ENCODE assay signal across 8 cellular contexts in the genomic region with DNA sequence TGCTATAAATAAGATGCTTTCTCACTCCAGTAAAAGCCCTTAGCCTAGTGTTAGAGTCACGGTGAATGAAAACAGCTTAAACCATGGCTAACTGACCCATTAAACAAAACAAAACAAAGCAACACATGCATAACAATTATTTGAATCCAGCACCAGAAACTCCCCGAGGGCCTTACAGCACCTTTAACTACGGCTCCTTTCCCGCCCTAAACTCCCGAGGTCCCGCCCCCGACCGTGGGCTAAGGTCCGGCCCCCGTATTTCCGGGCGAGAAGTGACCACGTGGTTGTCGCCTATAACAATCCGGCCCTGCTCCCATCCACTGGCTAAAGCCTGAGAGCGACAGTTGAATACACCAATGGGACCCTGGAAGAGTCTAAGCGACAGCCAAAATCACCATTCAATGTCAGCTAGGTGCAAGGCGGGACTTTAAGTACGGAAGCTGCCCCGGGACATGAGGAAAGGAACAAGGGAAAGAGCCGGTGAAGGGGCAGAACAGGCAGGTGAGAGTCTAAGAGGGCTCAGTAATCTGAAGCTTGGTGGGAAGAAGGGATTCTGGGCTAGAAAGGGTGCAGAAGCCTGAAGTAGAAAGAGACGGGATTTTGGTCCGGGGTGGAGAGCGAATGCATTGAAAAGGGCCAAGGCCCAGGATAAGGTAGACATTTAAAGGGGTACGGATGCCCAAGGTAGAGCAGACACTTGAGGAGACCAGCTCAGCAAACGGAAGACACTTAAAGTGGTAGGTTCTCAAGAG. TPM values are rescaled to one million over a fixed set of nuclear protein-coding genes. Genes with fewer than 3 reads are reported as not detected.
DNase-seq lines count a peak whose midpoint lies in the region; ATAC-seq and TF ChIP-seq lines count a peak whose summit lies in the region.

TSS of gene FLAD1 (plus strand) at position 448 of the 752 bp plus-strand sequence. CDS start 351 bp downstream, outside the sequence.

- H3K9me3 ChIP-seq in KOPT-K1 (ENCODE audit: insufficient read depth, low read length, poor library complexity, severe bottlenecking) (no peaks in the 10 kb centered on the region), Peyer's patch (no peaks in the 10 kb centered on the region), esophagus muscularis mucosa (no peaks in the 10 kb centered on the region), muscle layer of colon (ENCODE audit: low read length) (no peaks in the 10 kb centered on the region)

- WGBS in esophagus muscularis mucosa = 1% methylated on average over 23 of the region's 26 CpGs

- peak within 1 kb of the TSS; percentile 53 to 84 (median 64) for H3K4me3 ChIP-seq in Peyer's patch
- H3K4me3 ChIP-seq in esophagus muscularis mucosa = peak within 1 kb of the TSS; percentile 71 to 85 (median 74)
- H3K4me3 ChIP-seq in muscle layer of colon (ENCODE audit: low read depth in 1 of 2, low read length in 2 of 2) = peak within 1 kb of the TSS; percentile 67 to 82

- peak in 1 of 2 donors; percentile 75 for TF ChIP-seq POLR2A in Peyer's patch (IDR thresholded peaks at IDR 0.05)
- no peak for TF ChIP-seq POLR2A in esophagus muscularis mucosa (IDR thresholded peaks at IDR 0.05; ENCODE audit: low read depth)

- TF ChIP-seq CTCF in Peyer's patch (IDR thresholded peaks at IDR 0.05) = no peak
- TF ChIP-seq CTCF in esophagus muscularis mucosa (IDR thresholded peaks at IDR 0.05) = peak in 1 of 3 experiments; percentile 37

- peak; percentile 98 for ATAC-seq in GM21825 (IDR thresholded peaks at IDR 0.05; ENCODE audit: unreplicated experiment)
- peak; percentile 100 for ATAC-seq in activated T-cell treated with anti-CD3 and anti-CD28 coated beads, Interleukin-2, amount 50 U/mL, for 4 hours

- H3K4me3 Mint-ChIP-seq in activated T-cell treated with anti-CD3 and anti-CD28 coated beads, Interleukin-2, amount 50 U/mL, for 4 hours = no peak within 1 kb of the TSS

- peaks cover 7% of the 10 kb centered on the region for H3K36me3 Mint-ChIP-seq in activated T-cell treated with anti-CD3 and anti-CD28 coated beads, Interleukin-2, amount 50 U/mL, for 4 hours (ENCODE audit: insufficient read depth)

- peak within 1 kb of the TSS; percentile 59 for H3K27ac ChIP-seq in KOPT-K1 (ENCODE audit: low read depth, low read length, poor library complexity, severe bottlenecking)
- H3K27ac ChIP-seq in Peyer's patch = peak within 1 kb of the TSS; percentile 56 to 77 (median 70)
- peak within 1 kb of the TSS; percentile 76 to 85 (median 83) for H3K27ac ChIP-seq in esophagus muscularis mucosa (replicated peaks in 1 of 4)
- H3K27ac ChIP-seq in muscle layer of colon (ENCODE audit: low read depth, low read length) = peak within 1 kb of the TSS; percentile 74

- H3K27me3 ChIP-seq in Peyer's patch (no peaks in the 10 kb centered on the region), esophagus muscularis mucosa (no peaks in the 10 kb centered on the region), muscle layer of colon (ENCODE audit: control insufficient read depth in 1 of 2, insufficient read depth in 2 of 2, low read length in 2 of 2) (no peaks in the 10 kb centered on the region)

- intact Hi-C loops in esophagus muscularis mucosa (cut with DNase I) = no loop called here

- peak; percentile 99 for DNase-seq in DMS79 treated with DMSO at 0.1 percent for 48 hours (lab: John Stamatoyannopoulos, UW)
- DNase-seq in Peyer's patch = peak; percentile 94 to 99 (median 97)
- peak; percentile 92 for DNase-seq in activated T-cell treated with anti-CD3 and anti-CD28 coated beads, Interleukin-2, amount 50 U/mL, for 4 hours
- DNase-seq in esophagus muscularis mucosa (ENCODE audit: extremely low spot score) = peak; percentile 99
- peak; percentile 88 for DNase-seq in stimulated activated CD8-positive, alpha-beta memory T cell treated with anti-CD3 and anti-CD28 coated beads, Interleukin-7, amount 100 ng/mL, for 1 hour (ENCODE audit: low read depth in 2 of 2)

- H3K9me3 Mint-ChIP-seq in activated T-cell treated with anti-CD3 and anti-CD28 coated beads, Interleukin-2, amount 50 U/mL, for 4 hours = no peaks in the 10 kb centered on the region

- H3K27me3 Mint-ChIP-seq in activated T-cell treated with anti-CD3 and anti-CD28 coated beads, Interleukin-2, amount 50 U/mL, for 4 hours (ENCODE audit: low read depth) = no peaks in the 10 kb centered on the region

- no peak for TF ChIP-seq EP300 in esophagus muscularis mucosa (IDR thresholded peaks at IDR 0.05)

- peaks cover 9% of the 10 kb centered on the region for H3K4me1 Mint-ChIP-seq in activated T-cell treated with anti-CD3 and anti-CD28 coated beads, Interleukin-2, amount 50 U/mL, for 4 hours (ENCODE audit: low read depth)

- H3K9ac ChIP-seq in muscle layer of colon (ENCODE audit: low read length) = peak within 1 kb of the TSS; percentile 74

- H3K36me3 ChIP-seq in KOPT-K1 (ENCODE audit: insufficient read depth, low read length) (peaks cover 48% of the 10 kb centered on the region), Peyer's patch (peaks cover 0 to 11% (median 0%) of the 10 kb centered on the region in 3 donors), esophagus muscularis mucosa (peaks cover 0 to 24% (median 17%) of the 10 kb centered on the region in 4 donors), muscle layer of colon (ENCODE audit: insufficient read depth, low read length) (peaks cover 4% of the 10 kb centered on the region)

- peaks cover 0 to 20% (median 9%) of the 10 kb centered on the region in 4 donors for H3K4me1 ChIP-seq in Peyer's patch
- H3K4me1 ChIP-seq in esophagus muscularis mucosa = peaks cover 18 to 31% (median 24%) of the 10 kb centered on the region in 4 donors
- H3K4me1 ChIP-seq in muscle layer of colon (ENCODE audit: insufficient read depth, low read length) = peaks cover 13% of the 10 kb centered on the region

RNA-seq across cellular contexts. Expression of gene FLAD1, which starts in this region (rescaled TPM):
- 10 to 100 TPM; 29.7 to 50.3 (median 46.3) TPM for total RNA-seq in Peyer's patch
- total RNA-seq in activated T-cell treated with anti-CD3 and anti-CD28 coated beads, Interleukin-2, amount 50 U/mL, for 4 hours = 100 to 1,000 TPM; 108 to 109 (median 108) TPM
- 10 to 100 TPM; 19.5 to 29.6 (median 23.0) TPM for total RNA-seq in esophagus muscularis mucosa

Comparison
In these comparisons a context has a peak if more than half of its experiments do, and no peak if none do; other contexts are left out.
1. Peak in every context shown above with its lines: DNase-seq, ATAC-seq, H3K4me3 ChIP-seq and H3K27ac ChIP-seq.